ENCODE assay signal across 20 cellular contexts in the genomic region with DNA sequence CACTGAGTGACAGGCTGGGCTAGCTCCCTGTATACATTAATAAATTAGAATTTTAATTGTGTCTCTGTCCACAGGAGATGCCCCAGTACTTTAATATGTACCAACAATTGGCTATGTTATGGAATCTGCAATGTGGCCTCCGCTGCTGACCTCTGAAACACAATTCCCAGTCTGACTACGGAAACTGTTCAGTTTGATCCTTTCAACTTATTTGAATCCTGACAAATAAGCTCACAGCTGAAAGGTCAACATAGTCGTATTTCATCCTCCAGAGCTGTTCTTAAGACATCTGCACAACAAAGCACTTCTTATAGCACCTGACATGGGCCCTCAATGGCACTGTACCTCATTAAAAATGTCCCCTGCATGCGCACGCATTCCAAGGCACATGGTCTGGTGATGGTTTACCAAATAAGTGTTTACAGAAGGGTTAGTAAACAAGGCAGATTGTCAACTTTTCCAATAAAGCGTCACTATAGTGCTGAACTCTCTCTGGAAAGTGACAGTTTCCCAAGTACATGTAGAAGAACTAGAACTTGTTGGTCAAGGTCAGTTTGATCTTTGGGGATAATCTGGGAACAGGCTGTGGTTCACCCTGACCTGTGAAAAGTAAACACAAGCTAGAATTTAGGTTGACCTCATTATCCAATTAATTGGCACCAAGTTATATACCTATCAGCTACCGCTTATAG.
DNase-seq lines count a peak whose midpoint lies in the region; ATAC-seq and TF ChIP-seq lines count a peak whose summit lies in the region.
"Had no signal": no experiment of that assay in that cellular context is flagged by ENCODE, and none has a peak within 500 bp of the region (broad histone marks: within the 10 kb centered on the region; RNA-seq: fewer than 3 reads in every experiment).

No MANE protein-coding gene starts in this region.

- H3K4me1 Mint-ChIP-seq in HFFc6 (ENCODE audit: low read depth), result peaks cover 63% of the 10 kb centered on the region
- H3K4me1 Mint-ChIP-seq in activated B cell treated with CpG ODN at 0.5 μM for 24 hours, result peaks cover 81% of the 10 kb centered on the region
- peaks cover 22% of the 10 kb centered on the region for H3K4me1 Mint-ChIP-seq in progenitor cell of endocrine pancreas (ENCODE audit: low read depth)

- H3K9me3 ChIP-seq in gastroesophageal sphincter, result no peaks in the 10 kb centered on the region

- H3K27me3 ChIP-seq in gastroesophageal sphincter, result no peaks in the 10 kb centered on the region

- CTCF ChIA-PET in activated B cell treated with CpG ODN at 0.5 μM for 24 hours (lab: Charles Lee), result no interaction called here

- no peak overlapping the region for H3K4me3 ChIP-seq in gastroesophageal sphincter
- H3K4me3 ChIP-seq: SK-N-MC had no signal

- H3K4me3 Mint-ChIP-seq in HFFc6 (no peak overlapping the region), activated B cell treated with CpG ODN at 0.5 μM for 24 hours (no peak overlapping the region), progenitor cell of endocrine pancreas (ENCODE audit: low read depth) (no peak overlapping the region)
- H3K4me3 Mint-ChIP-seq: mesothelial cell of epicardium, type B pancreatic cell had no signal

- TF ChIP-seq EP300 in gastroesophageal sphincter (IDR thresholded peaks at IDR 0.05), result no peak

- H3K36me3 ChIP-seq in gastroesophageal sphincter, result peaks cover 0 to 16% of the 10 kb centered on the region in 2 donors

- DNase-seq in HFFc6 (no peak), activated B cell treated with CpG ODN at 0.5 μM for 24 hours (no peak), progenitor cell of endocrine pancreas (ENCODE audit: low spot score, unreplicated experiment) (no peak), HT-29 (ENCODE audit: low spot score) (no peak)
- no peak for DNase-seq in central memory CD4-positive, alpha-beta T cell
- DNase-seq: anterior cingulate cortex; DND-41; H7; kidney; NCI-H187 treated with DMSO at 0.1 percent for 48 hours; NCI-H510A; occipital lobe; stimulated activated CD4-positive, alpha-beta T cell treated with anti-CD3 and anti-CD28 coated beads, Interleukin-4, amount 100 ng/mL, for 4 hours had no signal

- H3K27ac Mint-ChIP-seq in HFFc6 (peak overlapping the region; percentile 89), activated B cell treated with CpG ODN at 0.5 μM for 24 hours (peak overlapping the region; percentile 90), progenitor cell of endocrine pancreas (peak overlapping the region; percentile 89)

- intact Hi-C loops in activated B cell treated with CpG ODN at 0.5 μM for 24 hours (cut with micrococcal nuclease), result no loop called here

- no peak for TF ChIP-seq POLR2A in gastroesophageal sphincter (IDR thresholded peaks at IDR 0.05)

- H3K9me3 Mint-ChIP-seq in HFFc6 (no peaks in the 10 kb centered on the region), activated B cell treated with CpG ODN at 0.5 μM for 24 hours (no peaks in the 10 kb centered on the region), progenitor cell of endocrine pancreas (ENCODE audit: low read depth) (no peaks in the 10 kb centered on the region)
- H3K9me3 Mint-ChIP-seq: activated T-helper 2 cell treated with anti-CD3 and anti-CD28 coated beads, Interferon-gamma antibody, Interleukin-2, Interleukin-4, amounts not matched to agents 10 μg/mL and 5 μg/mL and 100 μg/mL, durations not matched to agents 14 hours and 24 hours and 36 hours; mesothelial cell of epicardium; type B pancreatic cell had no signal

- peaks cover 24 to 100% (median 33%) of the 10 kb centered on the region in 3 donors for H3K4me1 ChIP-seq in gastroesophageal sphincter

- ATAC-seq in activated B cell treated with CpG ODN at 0.5 μM for 24 hours (ENCODE audit: low read depth), result no peak
- no peak for ATAC-seq in gastroesophageal sphincter
- no peak for ATAC-seq in HG02840 (IDR thresholded peaks at IDR 0.05; ENCODE audit: low FRiP score, unreplicated experiment)

- H3K27me3 Mint-ChIP-seq in HFFc6 (ENCODE audit: insufficient read depth) (no peaks in the 10 kb centered on the region; the same call in 1 of the 2 replicates), activated B cell treated with CpG ODN at 0.5 μM for 24 hours (no peaks in the 10 kb centered on the region), progenitor cell of endocrine pancreas (no peaks in the 10 kb centered on the region)
- H3K27me3 Mint-ChIP-seq: type B pancreatic cell had no signal

- WGBS in gastroesophageal sphincter (ENCODE audit: low coverage in 1 of 2), 2 donors, result 69 to 74% methylated on average over 5 to 7 of the region's 7 CpGs

- TF ChIP-seq CTCF in HFFc6 (IDR thresholded peaks at IDR 0.05) (no peak), activated B cell treated with CpG ODN at 0.5 μM for 24 hours (IDR thresholded peaks at IDR 0.05) (no peak), gastroesophageal sphincter (IDR thresholded peaks at IDR 0.05) (no peak), progenitor cell of endocrine pancreas (IDR thresholded peaks at IDR 0.05; ENCODE audit: unreplicated experiment) (no peak)

- peaks cover 13% of the 10 kb centered on the region; the same call in 1 of the 2 replicates for H3K36me3 Mint-ChIP-seq in HFFc6 (ENCODE audit: low read depth)
- H3K36me3 Mint-ChIP-seq in activated B cell treated with CpG ODN at 0.5 μM for 24 hours (ENCODE audit: low read depth), result peaks cover 80% of the 10 kb centered on the region
- H3K36me3 Mint-ChIP-seq in progenitor cell of endocrine pancreas (ENCODE audit: insufficient read depth), result peaks cover 37% of the 10 kb centered on the region

- POLR2A ChIA-PET in activated B cell treated with CpG ODN at 0.5 μM for 24 hours (lab: Charles Lee), result interaction anchor here (0.6 to 2.7 kb wide), 12 partner anchors 8 to 471 kb away, joined by 3 to 20 read pairs (median 9); no protein-coding TSS in a partner anchor

- H3K27ac ChIP-seq in gastroesophageal sphincter, result peak overlapping the region; percentile 31 to 82 (median 78)
- H3K27ac ChIP-seq: C4-2B had no signal
